In genomic region chr5:170275376-170275994, GRCh38 we compare ENCODE assay signal across 17 cellular contexts. TPM values are rescaled to one million over a fixed set of nuclear protein-coding genes. Genes with fewer than 3 reads are reported as not detected.
A peak's percentile ranks its signal among the peaks of the same experiment; 100 is the strongest.
DNase-seq lines count a peak whose midpoint lies in the region; ATAC-seq and TF ChIP-seq lines count a peak whose summit lies in the region.
"Had no signal": no experiment of that assay in that cellular context is flagged by ENCODE, and none has a peak within 500 bp of the region (broad histone marks: within the 10 kb centered on the region; RNA-seq: fewer than 3 reads in every experiment).

No MANE protein-coding gene starts in this region.

- H3K4me1 Mint-ChIP-seq in CD8-positive, alpha-beta T cell (ENCODE audit: low read depth): peaks cover 97% of the 10 kb centered on the region
- H3K4me1 Mint-ChIP-seq in activated T-cell treated with anti-CD3 and anti-CD28 coated beads, Interleukin-2, amount 50 U/mL, for 24 hours (ENCODE audit: low read depth): peaks cover 95% of the 10 kb centered on the region
- no peaks in the 10 kb centered on the region for H3K4me1 Mint-ChIP-seq in progenitor cell of endocrine pancreas (ENCODE audit: low read depth)

- POLR2A ChIA-PET in CD8-positive, alpha-beta T cell (lab: Charles Lee): interaction anchor here (1.3 to 21.0 kb wide), 10 partner anchors 9 to 64 kb away, joined by 4 to 494 read pairs (median 26); partner anchors contain the start of gene LCP2

- no peak for TF ChIP-seq CTCF in CD8-positive, alpha-beta T cell (IDR thresholded peaks at IDR 0.05)
- TF ChIP-seq CTCF in progenitor cell of endocrine pancreas (IDR thresholded peaks at IDR 0.05; ENCODE audit: unreplicated experiment): no peak

- no peaks in the 10 kb centered on the region for H3K27me3 ChIP-seq in BLaER1
- H3K27me3 ChIP-seq in CD8-positive, alpha-beta T cell (ENCODE audit: insufficient read depth, low read length): no peaks in the 10 kb centered on the region
- no peaks in the 10 kb centered on the region for H3K27me3 ChIP-seq in mucosa of rectum (ENCODE audit: control insufficient read depth in 2 of 2, insufficient read depth in 2 of 2, low read length in 2 of 2)
- H3K27me3 ChIP-seq: cardiac muscle cell had no signal

- peaks cover 75% of the 10 kb centered on the region for H3K36me3 Mint-ChIP-seq in CD8-positive, alpha-beta T cell
- peaks cover 89% of the 10 kb centered on the region for H3K36me3 Mint-ChIP-seq in activated T-cell treated with anti-CD3 and anti-CD28 coated beads, Interleukin-2, amount 50 U/mL, for 24 hours (ENCODE audit: low read depth)
- no peaks in the 10 kb centered on the region for H3K36me3 Mint-ChIP-seq in progenitor cell of endocrine pancreas (ENCODE audit: insufficient read depth)
- H3K36me3 Mint-ChIP-seq: WTC11 had no signal

- ATAC-seq in CD8-positive, alpha-beta T cell: peak; percentile 10
- ATAC-seq in left ventricle myocardium superior: no peak
- ATAC-seq: WTC11 had no signal

- peak overlapping the region; percentile 78 for H3K4me3 Mint-ChIP-seq in CD8-positive, alpha-beta T cell
- peak overlapping the region; percentile 63 for H3K4me3 Mint-ChIP-seq in activated T-cell treated with anti-CD3 and anti-CD28 coated beads, Interleukin-2, amount 50 U/mL, for 24 hours
- no peak overlapping the region for H3K4me3 Mint-ChIP-seq in progenitor cell of endocrine pancreas (ENCODE audit: low read depth)
- H3K4me3 Mint-ChIP-seq: WTC11 had no signal

- H3K4me1 ChIP-seq in BLaER1 (peaks cover 63% of the 10 kb centered on the region), mucosa of rectum (ENCODE audit: control insufficient read depth in 2 of 2, insufficient read depth in 2 of 2, low read length in 2 of 2) (peaks cover 8 to 15% of the 10 kb centered on the region in 2 donors)
- H3K4me1 ChIP-seq in CD8-positive, alpha-beta T cell (ENCODE audit: insufficient read depth, low read length): peaks cover 88% of the 10 kb centered on the region

- peaks cover 16% of the 10 kb centered on the region; the same call in 1 of the 2 replicates for H4K20me1 ChIP-seq in BLaER1

- H3K9me3 Mint-ChIP-seq in CD8-positive, alpha-beta T cell: no peaks in the 10 kb centered on the region
- no peaks in the 10 kb centered on the region for H3K9me3 Mint-ChIP-seq in activated T-cell treated with anti-CD3 and anti-CD28 coated beads, Interleukin-2, amount 50 U/mL, for 24 hours
- H3K9me3 Mint-ChIP-seq in progenitor cell of endocrine pancreas (ENCODE audit: low read depth): no peaks in the 10 kb centered on the region
- H3K9me3 Mint-ChIP-seq: WTC11 had no signal

- intact Hi-C loops in CD8-positive, alpha-beta T cell (cut with DNase I, micrococcal nuclease): loop anchor here (2.0 kb wide), 2 partner anchors 21 to 145 kb away; no protein-coding TSS in a partner anchor
- intact Hi-C loops in left ventricle myocardium superior (cut with micrococcal nuclease): no loop called here

- H3K36me3 ChIP-seq in BLaER1 (peaks cover 57% of the 10 kb centered on the region), mucosa of rectum (ENCODE audit: control insufficient read depth in 2 of 2, insufficient read depth in 2 of 2, low read length in 2 of 2) (peaks cover 2 to 5% of the 10 kb centered on the region in 2 donors)
- peaks cover 48% of the 10 kb centered on the region for H3K36me3 ChIP-seq in CD8-positive, alpha-beta T cell (ENCODE audit: insufficient read depth, low read length)
- H3K36me3 ChIP-seq: cardiac muscle cell, thoracic aorta had no signal

- CTCF ChIA-PET in CD8-positive, alpha-beta T cell (lab: Charles Lee): interaction anchor here (1.8 to 14.1 kb wide), 11 partner anchors 8 to 66 kb away, joined by 7 to 385 read pairs (median 26); partner anchors contain the start of gene LCP2

- H3K27ac Mint-ChIP-seq in CD8-positive, alpha-beta T cell: peak overlapping the region; percentile 99
- peak overlapping the region; percentile 95 for H3K27ac Mint-ChIP-seq in activated T-cell treated with anti-CD3 and anti-CD28 coated beads, Interleukin-2, amount 50 U/mL, for 24 hours
- no peak overlapping the region for H3K27ac Mint-ChIP-seq in progenitor cell of endocrine pancreas
- H3K27ac Mint-ChIP-seq: WTC11 had no signal

- peak overlapping the region; percentile 81 for H3K4me2 ChIP-seq in BLaER1

- H3K9ac ChIP-seq in BLaER1 (peak overlapping the region; percentile 54; the same call in 1 of the 2 replicates), mucosa of rectum (ENCODE audit: low read depth in 1 of 2, low read length in 2 of 2) (no peak overlapping the region)

- H3K4me3 ChIP-seq in BLaER1: no peak overlapping the region
- peak overlapping the region; percentile 28 for H3K4me3 ChIP-seq in CD8-positive, alpha-beta T cell (ENCODE audit: low read depth, low read length)
- no peak overlapping the region for H3K4me3 ChIP-seq in mucosa of rectum (ENCODE audit: low read length in 2 of 2)
- H3K4me3 ChIP-seq: cardiac muscle cell, thoracic aorta had no signal

- H3K27me3 Mint-ChIP-seq in CD8-positive, alpha-beta T cell (ENCODE audit: low read depth): no peaks in the 10 kb centered on the region
- no peaks in the 10 kb centered on the region for H3K27me3 Mint-ChIP-seq in activated T-cell treated with anti-CD3 and anti-CD28 coated beads, Interleukin-2, amount 50 U/mL, for 24 hours
- H3K27me3 Mint-ChIP-seq in progenitor cell of endocrine pancreas: peaks cover 48% of the 10 kb centered on the region

- DNase-seq in CD8-positive, alpha-beta T cell: peak in 2 of 7 experiments; percentile 50 to 71
- no peak for DNase-seq in activated T-cell treated with anti-CD3 and anti-CD28 coated beads, Interleukin-2, amount 50 U/mL, for 24 hours
- no peak for DNase-seq in left ventricle myocardium superior
- no peak for DNase-seq in NOMO-1 treated with DMSO at 0.1 percent for 48 hours (lab: John Stamatoyannopoulos, UW; ENCODE audit: unreplicated experiment)
- no peak for DNase-seq in SW 1271 (lab: John Stamatoyannopoulos, UW)
- DNase-seq in progenitor cell of endocrine pancreas (ENCODE audit: low spot score, unreplicated experiment): no peak
- DNase-seq: mesenchymal stem cell, NCI-H345 had no signal

- H3K27ac ChIP-seq in BLaER1 (peak overlapping the region; percentile 62), mucosa of rectum (ENCODE audit: low read depth in 2 of 2, low read length in 2 of 2) (peak overlapping the region; percentile 13 to 53)
- peak overlapping the region; percentile 52 for H3K27ac ChIP-seq in CD8-positive, alpha-beta T cell (ENCODE audit: low read depth, low read length)
- H3K27ac ChIP-seq: cardiac muscle cell, thoracic aorta had no signal

- H3K9me3 ChIP-seq in BLaER1 (no peaks in the 10 kb centered on the region), mucosa of rectum (ENCODE audit: control insufficient read depth in 2 of 2, low read length in 2 of 2) (no peaks in the 10 kb centered on the region)
- no peaks in the 10 kb centered on the region for H3K9me3 ChIP-seq in CD8-positive, alpha-beta T cell (ENCODE audit: low read length)
- H3K9me3 ChIP-seq: thoracic aorta had no signal

RNA-seq across cellular contexts. Expression of gene LCP2, which starts 22.1 kb away (rescaled TPM):
- 100 to 1,000 TPM; 132 to 140 TPM for total RNA-seq in CD8-positive, alpha-beta T cell
- total RNA-seq in left ventricle myocardium superior (7.1 TPM), progenitor cell of endocrine pancreas (not detected in 2 replicates)
- total RNA-seq: cardiac muscle cell, Daoy, osteocyte had no signal

RNA-seq across cellular contexts. Expression of gene C5orf58, which starts 42.7 kb away (rescaled TPM):
- total RNA-seq in CD8-positive, alpha-beta T cell: not detected
- not detected for total RNA-seq in left ventricle myocardium superior
- total RNA-seq in progenitor cell of endocrine pancreas: not detected in 2 replicates
- total RNA-seq: cardiac muscle cell, Daoy, frontal cortex, osteocyte, SK-MEL-5, thoracic aorta had no signal

Comparison
In these comparisons a context has a peak if more than half of its experiments do, and no peak if none do; other contexts are left out.
1. RNA of gene LCP2, which starts 22.1 kb away (total RNA-seq): 132 to 140 TPM in CD8-positive, alpha-beta T cell; 7.1 TPM in left ventricle myocardium superior (single experiment) and not detected in progenitor cell of endocrine pancreas; every median in the first group is over 10 times any median in the second.
2. Peak in every context shown above with its lines, with median percentiles within 50 percentile points of each other: H3K27ac ChIP-seq.